Comparison of ENCODE assay signal across 24 cellular contexts in the genomic region with DNA sequence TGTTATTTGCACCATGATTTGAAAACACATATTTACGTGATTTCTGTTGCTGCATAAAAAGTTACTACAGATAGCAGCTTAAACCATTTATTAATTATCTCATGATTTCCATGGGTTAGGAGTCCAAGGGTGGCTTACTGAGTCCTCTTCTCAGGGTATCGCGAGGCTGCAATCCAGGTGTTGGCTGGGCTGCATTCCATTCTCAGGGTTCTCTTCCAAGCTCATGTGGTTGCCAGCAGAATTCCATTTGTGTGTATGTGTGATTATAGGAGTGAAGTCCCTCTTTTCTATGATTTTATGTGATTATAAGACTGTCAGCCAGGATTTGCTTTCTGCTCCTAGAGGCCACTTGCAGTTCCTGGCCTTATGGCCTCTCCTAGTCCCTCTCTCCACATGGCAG.
DNase-seq lines count a peak whose midpoint lies in the region; ATAC-seq and TF ChIP-seq lines count a peak whose summit lies in the region.
"Had no signal": no experiment of that assay in that cellular context is flagged by ENCODE, and none has a peak within 500 bp of the region (broad histone marks: within the 10 kb centered on the region; RNA-seq: fewer than 3 reads in every experiment).

No MANE protein-coding gene starts in this region.

- no peak overlapping the region for H4K8ac ChIP-seq in mesendoderm (ENCODE audit: low read depth, low read length)

- no peak overlapping the region for H3K23ac ChIP-seq in mesendoderm (ENCODE audit: low read length)

- no peak overlapping the region for H2BK5ac ChIP-seq in mesendoderm (ENCODE audit: low read length)

- no peak overlapping the region for H2AK5ac ChIP-seq in mesendoderm (ENCODE audit: low read length)

- no peak overlapping the region for H2BK120ac ChIP-seq in mesendoderm (ENCODE audit: low read depth, low read length)

- POLR2A ChIA-PET in activated CD4-positive, alpha-beta memory T cell treated with anti-CD3 and anti-CD28 coated beads for 36 hours (lab: Charles Lee) = no interaction called here

- H3K4ac ChIP-seq in mesendoderm (ENCODE audit: low read depth, low read length) = no peak overlapping the region

- no peak overlapping the region for H3K4me2 ChIP-seq in mesendoderm (ENCODE audit: low read length)

- H3K56ac ChIP-seq in mesendoderm (ENCODE audit: low read length) = no peak overlapping the region

- no peak overlapping the region for H3K4me3 ChIP-seq in choroid plexus epithelial cell (ENCODE audit: low read depth, low read length)
- no peak overlapping the region for H3K4me3 ChIP-seq in mesendoderm (ENCODE audit: low read length)
- H3K4me3 ChIP-seq: ascending aorta, lower lobe of right lung, stomach, transverse colon had no signal

- peak; percentile 60 for DNase-seq in EL
- DNase-seq in M059J (ENCODE audit: low read depth) = peak; percentile 46
- DNase-seq in choroid plexus epithelial cell (ENCODE audit: low read depth) = peak; percentile 16
- DNase-seq in mesendoderm = peak; percentile 6
- DNase-seq in activated naive CD4-positive, alpha-beta T cell treated with anti-CD3 and anti-CD28 coated beads, Interleukin-2, amount 10 ng/mL, durations not matched to agents 7 days and 5 days = no peak
- DNase-seq in AML-193 (lab: John Stamatoyannopoulos, UW) = no peak
- DNase-seq in activated CD4-positive, alpha-beta memory T cell treated with anti-CD3 and anti-CD28 coated beads for 36 hours = no peak
- DNase-seq: activated CD4-positive, CD25-positive, alpha-beta regulatory T cell; activated CD8-positive, alpha-beta T cell treated with anti-CD3 and anti-CD28 coated beads for 36 hours; activated naive CD4-positive, alpha-beta T cell treated with anti-CD3 and anti-CD28 coated beads for 36 hours; activated T-cell treated with anti-CD3 and anti-CD28 coated beads, Interleukin-2, amount 50 U/mL, for 1 hour; DMS79 treated with DMSO at 0.1 percent for 48 hours; hippocampal formation; lower lobe of right lung; NCI-H1105; NCI-H510A treated with DMSO at 0.1 percent for 48 hours; stimulated activated CD4-positive, alpha-beta T cell treated with anti-CD3 and anti-CD28 coated beads, Interleukin-4, amount 100 ng/mL, for 24 hours; stomach; T1000; transverse colon had no signal

- no peaks in the 10 kb centered on the region for H3K36me3 Mint-ChIP-seq in activated naive CD4-positive, alpha-beta T cell treated with anti-CD3 and anti-CD28 coated beads, Interleukin-2, amount 10 ng/mL, durations not matched to agents 7 days and 5 days
- no peaks in the 10 kb centered on the region for H3K36me3 Mint-ChIP-seq in activated CD4-positive, alpha-beta memory T cell treated with anti-CD3 and anti-CD28 coated beads for 36 hours

- H3K4me3 Mint-ChIP-seq in activated naive CD4-positive, alpha-beta T cell treated with anti-CD3 and anti-CD28 coated beads, Interleukin-2, amount 10 ng/mL, durations not matched to agents 7 days and 5 days = no peak overlapping the region
- H3K4me3 Mint-ChIP-seq in activated CD4-positive, alpha-beta memory T cell treated with anti-CD3 and anti-CD28 coated beads for 36 hours = no peak overlapping the region
- H3K4me3 Mint-ChIP-seq: activated CD8-positive, alpha-beta T cell treated with anti-CD3 and anti-CD28 coated beads for 36 hours; activated naive CD4-positive, alpha-beta T cell treated with anti-CD3 and anti-CD28 coated beads for 36 hours had no signal

- H3K4me1 ChIP-seq in mesendoderm (ENCODE audit: control insufficient read depth, low read depth, low read length) = no peaks in the 10 kb centered on the region
- H3K4me1 ChIP-seq: ascending aorta, lower lobe of right lung, stomach, transverse colon had no signal

- H3K79me2 ChIP-seq in mesendoderm (ENCODE audit: control insufficient read depth, insufficient read depth, low read length) = no peaks in the 10 kb centered on the region

- CTCF ChIA-PET in activated naive CD4-positive, alpha-beta T cell treated with anti-CD3 and anti-CD28 coated beads, Interleukin-2, amount 10 ng/mL, durations not matched to agents 7 days and 5 days (lab: Charles Lee) = no interaction called here
- CTCF ChIA-PET in activated CD4-positive, alpha-beta memory T cell treated with anti-CD3 and anti-CD28 coated beads for 36 hours (lab: Charles Lee) = no interaction called here

- H3K27me3 Mint-ChIP-seq in activated naive CD4-positive, alpha-beta T cell treated with anti-CD3 and anti-CD28 coated beads, Interleukin-2, amount 10 ng/mL, durations not matched to agents 7 days and 5 days = no peaks in the 10 kb centered on the region
- no peaks in the 10 kb centered on the region for H3K27me3 Mint-ChIP-seq in activated CD4-positive, alpha-beta memory T cell treated with anti-CD3 and anti-CD28 coated beads for 36 hours
- H3K27me3 Mint-ChIP-seq: activated CD8-positive, alpha-beta T cell treated with anti-CD3 and anti-CD28 coated beads for 36 hours had no signal

- H3K18ac ChIP-seq in mesendoderm (ENCODE audit: low read length) = no peak overlapping the region

- TF ChIP-seq CTCF in choroid plexus epithelial cell (conservative IDR thresholded peaks at IDR 0.05; ENCODE audit: low read depth, low read length) = no peak

- H3K9ac ChIP-seq in mesendoderm (ENCODE audit: low read length) = no peak overlapping the region

- WGBS in mesendoderm (ENCODE audit: extremely low coverage, insufficient coverage, low lambda C conversion rate) = no CpG with 5 or more reads among the region's 3 CpGs

- no peak for ATAC-seq in HG02588 (IDR thresholded peaks at IDR 0.05; ENCODE audit: unreplicated experiment)
- ATAC-seq: activated CD8-positive, alpha-beta T cell treated with anti-CD3 and anti-CD28 coated beads for 36 hours; lower lobe of right lung had no signal

- H3K36me3 ChIP-seq in mesendoderm (ENCODE audit: control insufficient read depth, insufficient read depth, low read length) = no peaks in the 10 kb centered on the region
- H3K36me3 ChIP-seq: ascending aorta, lower lobe of right lung, neutrophil, stomach, transverse colon had no signal

- H3K9me3 Mint-ChIP-seq in activated naive CD4-positive, alpha-beta T cell treated with anti-CD3 and anti-CD28 coated beads, Interleukin-2, amount 10 ng/mL, durations not matched to agents 7 days and 5 days = peaks cover 24% of the 10 kb centered on the region
- H3K9me3 Mint-ChIP-seq in activated CD4-positive, alpha-beta memory T cell treated with anti-CD3 and anti-CD28 coated beads for 36 hours = peaks cover 40% of the 10 kb centered on the region

- H2BK15ac ChIP-seq in mesendoderm (replicated peaks; ENCODE audit: low read depth) = no peak overlapping the region

- intact Hi-C loops in activated CD4-positive, alpha-beta memory T cell treated with anti-CD3 and anti-CD28 coated beads for 36 hours (cut with micrococcal nuclease) = no loop called here

- H4K5ac ChIP-seq in mesendoderm (ENCODE audit: low read length) = no peak overlapping the region

- no peaks in the 10 kb centered on the region for H3K27me3 ChIP-seq in mesendoderm (ENCODE audit: insufficient read depth, low read length, poor library complexity)
- H3K27me3 ChIP-seq: ascending aorta, neutrophil, stomach, transverse colon had no signal

- no peaks in the 10 kb centered on the region for H3K79me1 ChIP-seq in mesendoderm (ENCODE audit: low read length)

- H3K27ac Mint-ChIP-seq in activated naive CD4-positive, alpha-beta T cell treated with anti-CD3 and anti-CD28 coated beads, Interleukin-2, amount 10 ng/mL, durations not matched to agents 7 days and 5 days = no peak overlapping the region
- no peak overlapping the region for H3K27ac Mint-ChIP-seq in activated CD4-positive, alpha-beta memory T cell treated with anti-CD3 and anti-CD28 coated beads for 36 hours
- H3K27ac Mint-ChIP-seq: activated CD8-positive, alpha-beta T cell treated with anti-CD3 and anti-CD28 coated beads for 36 hours; activated naive CD4-positive, alpha-beta T cell treated with anti-CD3 and anti-CD28 coated beads for 36 hours had no signal

- H3K27ac ChIP-seq in mesendoderm (ENCODE audit: low read depth, low read length) = no peak overlapping the region
- H3K27ac ChIP-seq: ascending aorta, lower lobe of right lung, neutrophil, RWPE1, stomach, transverse colon had no signal

- H3K4me1 Mint-ChIP-seq in activated naive CD4-positive, alpha-beta T cell treated with anti-CD3 and anti-CD28 coated beads, Interleukin-2, amount 10 ng/mL, durations not matched to agents 7 days and 5 days = no peaks in the 10 kb centered on the region
- no peaks in the 10 kb centered on the region for H3K4me1 Mint-ChIP-seq in activated CD4-positive, alpha-beta memory T cell treated with anti-CD3 and anti-CD28 coated beads for 36 hours (ENCODE audit: low read depth)

Comparison
In these comparisons a context has a peak if more than half of its experiments do, and no peak if none do; other contexts are left out.
1. DNase-seq: peak in EL (single experiment), M059J (single experiment), choroid plexus epithelial cell (single experiment) and mesendoderm (single experiment); none in activated naive CD4-positive, alpha-beta T cell treated with anti-CD3 and anti-CD28 coated beads, Interleukin-2, amount 10 ng/mL, durations not matched to agents 7 days and 5 days (single experiment), AML-193 (0 of 2) and activated CD4-positive, alpha-beta memory T cell treated with anti-CD3 and anti-CD28 coated beads for 36 hours (single experiment).